ENCODE assay signal across 8 cellular contexts in the genomic region with DNA sequence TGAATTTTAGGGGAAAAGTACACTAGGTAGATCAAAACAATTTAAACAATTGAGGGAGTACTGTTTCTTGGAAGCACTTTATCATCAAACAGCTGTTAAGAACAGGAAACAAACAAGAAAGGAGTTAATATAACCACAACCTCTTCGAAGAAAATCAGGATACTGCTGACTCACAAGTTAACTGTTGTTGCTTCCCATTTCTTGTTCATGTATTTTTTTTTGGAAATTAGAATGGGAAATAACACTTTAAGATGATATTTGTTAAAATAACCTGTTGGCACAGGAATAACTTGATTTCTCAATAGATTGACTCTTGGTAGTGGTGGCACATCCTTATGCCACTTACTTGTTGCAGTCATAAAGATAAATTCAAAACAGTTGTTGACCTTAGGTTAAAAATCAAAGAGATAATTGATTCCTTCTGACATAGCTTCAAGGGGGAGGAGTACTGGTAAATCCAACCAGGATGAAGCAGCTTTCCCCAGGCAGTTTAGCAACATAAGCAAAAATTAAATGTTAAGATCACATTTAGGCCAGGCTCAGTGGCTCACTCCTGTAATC. TPM values are rescaled to one million over a fixed set of nuclear protein-coding genes. Genes with fewer than 3 reads are reported as not detected.
DNase-seq lines count a peak whose midpoint lies in the region; ATAC-seq and TF ChIP-seq lines count a peak whose summit lies in the region.

No MANE protein-coding gene starts in this region.

- peak overlapping the region; percentile 80 for H3K27ac ChIP-seq in DOHH2 (ENCODE audit: low read depth, low read length)

- no peaks in the 10 kb centered on the region for H3K27me3 Mint-ChIP-seq in neural crest cell (ENCODE audit: low read depth)

- H3K36me3 ChIP-seq in DOHH2 (ENCODE audit: control insufficient read depth, low read length), result peaks cover 79% of the 10 kb centered on the region

- no peaks in the 10 kb centered on the region for H3K9me3 Mint-ChIP-seq in neural crest cell

- no peaks in the 10 kb centered on the region for H3K9me3 ChIP-seq in DOHH2 (ENCODE audit: control insufficient read depth, insufficient read depth, low read length)

- H3F3A ChIP-seq in DOHH2 (ENCODE audit: control insufficient read depth, insufficient read depth), result peaks cover 27% of the 10 kb centered on the region

- peaks cover 33% of the 10 kb centered on the region for H4K20me1 ChIP-seq in DOHH2 (ENCODE audit: control insufficient read depth, insufficient read depth, low read depth, low read length)

- peaks cover 40% of the 10 kb centered on the region for H3K4me1 ChIP-seq in DOHH2 (ENCODE audit: control insufficient read depth, low read length)

- H3K9me2 ChIP-seq in DOHH2 (replicated peaks; ENCODE audit: control insufficient read depth, low read length), result no peaks in the 10 kb centered on the region

- DNase-seq in MV-4-11 (lab: John Stamatoyannopoulos, UW) (peak; percentile 69), cardiac fibroblast (ENCODE audit: low read depth in 2 of 2) (peak; percentile 59 to 67), neural crest cell (ENCODE audit: low read depth, low spot score) (no peak), NCI-H128 (lab: John Stamatoyannopoulos, UW; ENCODE audit: unreplicated experiment) (no peak), DMS79 treated with DMSO at 0.1 percent for 48 hours (lab: John Stamatoyannopoulos, UW) (no peak), foreskin melanocyte (no peak)

- peaks cover 86% of the 10 kb centered on the region for H3K79me2 ChIP-seq in DOHH2 (ENCODE audit: control insufficient read depth, low read length)

- peak overlapping the region; percentile 96 for H3K4me3 ChIP-seq in DOHH2 (ENCODE audit: low read length)
- H3K4me3 ChIP-seq in cardiac fibroblast (replicated peaks in 1 of 2; ENCODE audit: low read depth in 2 of 2, low read length in 2 of 2), result no peak overlapping the region

- peak overlapping the region; percentile 81 for H3K4me2 ChIP-seq in DOHH2 (ENCODE audit: low read length)

- H3K27ac Mint-ChIP-seq in neural crest cell (ENCODE audit: unreplicated experiment), result no peak overlapping the region

- no peaks in the 10 kb centered on the region for H3K27me3 ChIP-seq in DOHH2 (ENCODE audit: control insufficient read depth, low read length)

- TF ChIP-seq CTCF in DOHH2 (IDR thresholded peaks at IDR 0.05; ENCODE audit: low read depth, low read length, poor library complexity, severe bottlenecking) (no peak), cardiac fibroblast (IDR thresholded peaks at IDR 0.05; ENCODE audit: low read depth, low read length) (no peak), neural crest cell (conservative IDR thresholded peaks at IDR 0.05) (no peak)

- ATAC-seq in HG02798 (IDR thresholded peaks at IDR 0.05; ENCODE audit: poor library complexity, unreplicated experiment), result no peak

- H3K4me1 Mint-ChIP-seq in neural crest cell, result peaks cover 31% of the 10 kb centered on the region

- H3K4me3 Mint-ChIP-seq in neural crest cell, result peak overlapping the region; percentile 50

- H3K36me3 Mint-ChIP-seq in neural crest cell (ENCODE audit: low read depth), result no peaks in the 10 kb centered on the region

RNA-seq across cellular contexts. Expression of a gene that starts 3.3 kb away (rescaled TPM):
- 37.5 and 40.5 TPM in 2 replicates for total RNA-seq in neural crest cell

RNA-seq across cellular contexts. Expression of a gene that starts 28.5 kb away (rescaled TPM):
- total RNA-seq in neural crest cell, result 125 and 143 TPM in 2 replicates

Comparison
In these comparisons a context has a peak if more than half of its experiments do, and no peak if none do; other contexts are left out.
1. DNase-seq: peak in MV-4-11 (single experiment) and cardiac fibroblast (2 of 2); none in neural crest cell (single experiment), NCI-H128 (single experiment), DMS79 treated with DMSO at 0.1 percent for 48 hours (single experiment) and foreskin melanocyte (single experiment).